In genomic region chr16:84043486-84044107, GRCh38 we compare ENCODE assay signal across 1 cellular context.
A peak's percentile ranks its signal among the peaks of the same experiment; 100 is the strongest.
TF ChIP-seq lines count a peak whose summit lies in the region.

No MANE protein-coding gene starts in this region.

TF ChIP-seq in K562, 482 proteins besides CTCF, POLR2A, EP300 and RAD21 (continued from another document and continues in another):
- no peak for TF ChIP-seq BRCA1 (IDR thresholded peaks at IDR 0.05)
- no peak for TF ChIP-seq BRCA1 (CRISPR knock-in tag; IDR thresholded peaks at IDR 0.05)
- peak; percentile 94 for TF ChIP-seq VEZF1 (CRISPR knock-in tag; IDR thresholded peaks at IDR 0.05)
- TF ChIP-seq ZMIZ1 (IDR thresholded peaks at IDR 0.05; ENCODE audit: low read depth in 2 of 2, low read length in 2 of 2), result peak in 1 of 2 experiments; percentile 84; a peak in 1 of 4 replicates
- TF ChIP-seq PYGO2 (tag; IDR thresholded peaks at IDR 0.05), result 0 out of 2 replicates have a peak, but pooled peaks have one; percentile 66
- peak; percentile 92 for TF ChIP-seq KLF16 (IDR thresholded peaks at IDR 0.05)
- TF ChIP-seq ZBED1 (IDR thresholded peaks at IDR 0.05), result 0 out of 2 replicates have a peak, but pooled peaks have one; percentile 79
- 0 out of 2 replicates have a peak, but pooled peaks have one; percentile 39 for TF ChIP-seq ZNF41 (CRISPR knock-in tag; conservative IDR thresholded peaks at IDR 0.05)
- TF ChIP-seq RERE (CRISPR knock-in tag; IDR thresholded peaks at IDR 0.05; ENCODE audit: borderline replicate concordance), result no peak
- 0 out of 2 replicates have a peak, but pooled peaks have one; percentile 37 for TF ChIP-seq ZNF175 (CRISPR knock-in tag; IDR thresholded peaks at IDR 0.05; ENCODE audit: low read depth)
- peak; percentile 97 for TF ChIP-seq TEAD4 (IDR thresholded peaks at IDR 0.05; ENCODE audit: low read length)
- TF ChIP-seq TEAD4 (CRISPR knock-in tag; IDR thresholded peaks at IDR 0.05; ENCODE audit: borderline replicate concordance), result no peak
- peak; percentile 59; the same call in 1 of the 2 replicates for TF ChIP-seq GABPB1 (CRISPR knock-in tag; IDR thresholded peaks at IDR 0.05)
- TF ChIP-seq ARNT (IDR thresholded peaks at IDR 0.05), result 0 out of 4 replicates have a peak, but pooled peaks of 1 of the 2 experiments have one; percentile 53
- peak; percentile 31; the same call in 1 of the 2 replicates for TF ChIP-seq CREB1 (IDR thresholded peaks at IDR 0.05)
- TF ChIP-seq CREB1 (CRISPR knock-in tag; IDR thresholded peaks at IDR 0.05), result no peak
- no peak for TF ChIP-seq ZFP91 (CRISPR knock-in tag; IDR thresholded peaks at IDR 0.05)
- no peak for TF ChIP-seq TRIM25 (IDR thresholded peaks at IDR 0.05; ENCODE audit: borderline replicate concordance)
- TF ChIP-seq CBFA2T3 (IDR thresholded peaks at IDR 0.05), result peak; percentile 93
- TF ChIP-seq ZNF609 (CRISPR knock-in tag; IDR thresholded peaks at IDR 0.05; ENCODE audit: borderline replicate concordance), result peak; percentile 89; the same call in 1 of the 2 replicates
- TF ChIP-seq CREM (IDR thresholded peaks at IDR 0.05; ENCODE audit: low read depth), result peak; percentile 47; the same call in 1 of the 2 replicates
- peak; percentile 83; the same call in 1 of the 2 replicates for TF ChIP-seq RUNX1 (IDR thresholded peaks at IDR 0.05; ENCODE audit: low read depth)
- TF ChIP-seq HEY1 (CRISPR knock-in tag; IDR thresholded peaks at IDR 0.05; ENCODE audit: borderline replicate concordance), result no peak
- 0 out of 2 replicates have a peak, but pooled peaks have one; percentile 19 for TF ChIP-seq EGR1 (conservative IDR thresholded peaks at IDR 0.05)
- peak; percentile 70 for TF ChIP-seq CTBP1 (IDR thresholded peaks at IDR 0.05; ENCODE audit: borderline replicate concordance)
- 0 out of 2 replicates have a peak, but pooled peaks have one; percentile 49 for TF ChIP-seq USF1 (CRISPR knock-in tag; IDR thresholded peaks at IDR 0.05)
- peak in 1 of 2 experiments; percentile 36; a peak in 1 of 4 replicates for TF ChIP-seq MNT (conservative IDR thresholded peaks at IDR 0.05)
- peak; percentile 90 for TF ChIP-seq DPF2 (IDR thresholded peaks at IDR 0.05)
- peak; percentile 84 for TF ChIP-seq STAT5A (IDR thresholded peaks at IDR 0.05; ENCODE audit: borderline replicate concordance, low read length)
- TF ChIP-seq SMARCA4 (IDR thresholded peaks at IDR 0.05), result peak; percentile 90
- peak; percentile 67; the same call in 1 of the 2 replicates for TF ChIP-seq SMARCA5 (IDR thresholded peaks at IDR 0.05)
- peak; percentile 69 for TF ChIP-seq NFIC (IDR thresholded peaks at IDR 0.05)
- no peak; the same call in 1 of the 2 replicates for TF ChIP-seq KDM2B (CRISPR knock-in tag; IDR thresholded peaks at IDR 0.05)
- TF ChIP-seq CEBPG (CRISPR knock-in tag; IDR thresholded peaks at IDR 0.05), result peak; percentile 35; the same call in 1 of the 2 replicates
- TF ChIP-seq CEBPG (tag; conservative IDR thresholded peaks at IDR 0.05 in 1 of 2, IDR thresholded peaks at IDR 0.05 in 1 of 2), result no peak
- peak; percentile 13; the same call in 1 of the 2 replicates for TF ChIP-seq ETV1 (tag; conservative IDR thresholded peaks at IDR 0.05; ENCODE audit: low read depth)
- TF ChIP-seq ETV5 (CRISPR knock-in tag; IDR thresholded peaks at IDR 0.05; ENCODE audit: low read depth), result 0 out of 2 replicates have a peak, but pooled peaks have one; percentile 10
- no peak for TF ChIP-seq ATF1 (CRISPR knock-in tag; IDR thresholded peaks at IDR 0.05)
- peak; percentile 27; the same call in 1 of the 2 replicates for TF ChIP-seq ATF1 (tag; IDR thresholded peaks at IDR 0.05)
- TF ChIP-seq E2F3 (CRISPR knock-in tag; IDR thresholded peaks at IDR 0.05), result no peak
- TF ChIP-seq SMARCC2 (IDR thresholded peaks at IDR 0.05; ENCODE audit: low read depth), result peak; percentile 50; the same call in 1 of the 2 replicates
